8 cellular contexts compared by ENCODE assay signal in the genomic region with DNA sequence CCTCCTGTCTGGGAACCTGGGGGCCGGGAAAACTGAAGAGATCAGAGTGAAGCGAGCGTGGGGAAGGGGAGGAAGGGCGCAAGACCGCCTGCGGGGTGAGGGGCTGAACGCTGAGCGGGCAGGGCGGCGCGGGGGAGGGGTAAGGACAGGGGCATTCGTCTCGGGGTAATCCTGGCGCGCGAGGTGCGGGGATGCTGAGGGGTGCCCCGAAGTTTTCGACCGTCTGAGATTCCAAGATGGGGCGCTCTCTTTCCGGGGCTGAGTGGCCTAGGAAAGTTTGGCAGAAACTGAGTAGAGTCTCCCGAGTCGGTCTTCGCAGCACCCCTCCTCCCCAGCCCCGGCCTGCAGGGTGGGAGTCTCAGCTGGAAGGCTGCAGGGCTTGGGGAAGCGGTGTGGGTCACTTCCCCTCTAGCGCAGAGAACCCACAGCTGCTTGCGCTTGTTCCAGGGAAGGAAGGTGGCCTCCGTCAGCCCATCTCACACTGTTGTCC. TPM values are rescaled to one million over a fixed set of nuclear protein-coding genes. Genes with fewer than 3 reads are reported as not detected.
DNase-seq lines count a peak whose midpoint lies in the region; ATAC-seq, FAIRE-seq and TF ChIP-seq lines count a peak whose summit lies in the region.

No MANE protein-coding gene starts in this region.

- no peaks in the 10 kb centered on the region for H3K9me3 ChIP-seq in OCI-LY7 (ENCODE audit: low read length)

- peaks cover 41 to 45% of the 10 kb centered on the region in 2 donors for H3K4me1 Mint-ChIP-seq in effector memory CD8-positive, alpha-beta T cell (ENCODE audit: low read depth in 2 of 2)
- peaks cover 56% of the 10 kb centered on the region for H3K4me1 Mint-ChIP-seq in neural crest cell

- CTCF ChIA-PET in OCI-LY7 (lab: Charles Lee; ENCODE audit: unreplicated experiment) = no interaction called here

- BruUV-seq in OCI-LY7 (replicated peaks; lab: Mats Ljungman, UMichigan) = no TSS peak

- peak overlapping the region; percentile 65 to 86 for H3K27ac Mint-ChIP-seq in effector memory CD8-positive, alpha-beta T cell
- no peak overlapping the region for H3K27ac Mint-ChIP-seq in neural crest cell (ENCODE audit: unreplicated experiment)

- H4K20me1 ChIP-seq in OCI-LY7 (ENCODE audit: insufficient read depth, low read length) = peaks cover 5% of the 10 kb centered on the region; the same call in 1 of the 2 replicates

- no peaks in the 10 kb centered on the region for H3K27me3 Mint-ChIP-seq in effector memory CD8-positive, alpha-beta T cell
- peaks cover 62% of the 10 kb centered on the region for H3K27me3 Mint-ChIP-seq in neural crest cell (ENCODE audit: low read depth)

- ATAC-seq in effector memory CD8-positive, alpha-beta T cell (replicated peaks) = no peak
- ATAC-seq in HG02678 (IDR thresholded peaks at IDR 0.05; ENCODE audit: unreplicated experiment) (no peak), GM18858 (IDR thresholded peaks at IDR 0.05; ENCODE audit: unreplicated experiment) (no peak)

- peaks cover 33% of the 10 kb centered on the region for H3K36me3 ChIP-seq in OCI-LY7 (ENCODE audit: insufficient read depth, low read length)

- H3K9me2 ChIP-seq in OCI-LY7 (ENCODE audit: insufficient read depth, low read length) = no peaks in the 10 kb centered on the region

- peaks cover 55% of the 10 kb centered on the region for H3K36me3 Mint-ChIP-seq in effector memory CD8-positive, alpha-beta T cell (ENCODE audit: insufficient read depth)
- peaks cover 15% of the 10 kb centered on the region for H3K36me3 Mint-ChIP-seq in neural crest cell (ENCODE audit: low read depth)

- H3K9me3 Mint-ChIP-seq in effector memory CD8-positive, alpha-beta T cell = no peaks in the 10 kb centered on the region
- H3K9me3 Mint-ChIP-seq in neural crest cell = no peaks in the 10 kb centered on the region

- H3K4me3 ChIP-seq in OCI-LY7 (ENCODE audit: low read depth, low read length, poor library complexity, severe bottlenecking) = peak overlapping the region; percentile 68

- peak overlapping the region; percentile 80 for H3K4me2 ChIP-seq in OCI-LY7 (ENCODE audit: low read length)

- H3K27ac ChIP-seq in OCI-LY7 (ENCODE audit: low read depth, low read length, poor library complexity, severe bottlenecking) = peak overlapping the region; percentile 53

- POLR2A ChIA-PET in OCI-LY7 (lab: Charles Lee) = no interaction called here

- H3K79me2 ChIP-seq in OCI-LY7 (ENCODE audit: insufficient read depth, low read depth, low read length) = no peaks in the 10 kb centered on the region

- peak overlapping the region; percentile 53 for H2AFZ ChIP-seq in OCI-LY7 (ENCODE audit: low read length)

- H3K4me3 Mint-ChIP-seq in effector memory CD8-positive, alpha-beta T cell = peak overlapping the region; percentile 88 to 95
- H3K4me3 Mint-ChIP-seq in neural crest cell = peak overlapping the region; percentile 67

- intact Hi-C loops in OCI-LY7 (cut with micrococcal nuclease; ENCODE audit: unreplicated experiment) = loop anchor here (5.0 to 10.0 kb wide), 3 partner anchors 138 to 622 kb away; no protein-coding TSS in a partner anchor

- no peak for TF ChIP-seq CTCF in OCI-LY7 (conservative IDR thresholded peaks at IDR 0.05; ENCODE audit: low read length)
- no peak for TF ChIP-seq CTCF in neural crest cell (conservative IDR thresholded peaks at IDR 0.05)

- DNase-seq in GM18507 (ENCODE audit: extremely low spot score, insufficient read length, low read depth) (no peak), OCI-LY7 (ENCODE audit: low spot score) (peak; percentile 54), neural crest cell (ENCODE audit: low read depth, low spot score) (no peak), occipital lobe (lab: John Stamatoyannopoulos, UW) (no peak), HT-29 (ENCODE audit: low spot score) (no peak)
- DNase-seq in effector memory CD8-positive, alpha-beta T cell = no peak

- peaks cover 53% of the 10 kb centered on the region for H3K4me1 ChIP-seq in OCI-LY7 (ENCODE audit: insufficient read depth, low read length, poor library complexity, severe bottlenecking)

- FAIRE-seq in GM18507 (lab: Jason Lieb, UNC) = peak; percentile 12

RNA-seq across cellular contexts. Expression of a gene that starts 0.6 kb away (rescaled TPM):
- total RNA-seq in OCI-LY7 (2014; rRNA removed; shearing (Covaris generic)) = 1.7 and 3.1 TPM in 2 replicates
- total RNA-seq in OCI-LY7 (2022) (3.8 and 4.3 TPM in 2 replicates), neural crest cell (2.4 and 3.0 TPM in 2 replicates), occipital lobe (8.3 TPM)
- total RNA-seq in HT-29 (2014; rRNA removed; shearing (Covaris generic)) = 0.05 and 0.33 TPM in 2 replicates

RNA-seq across cellular contexts. Expression of a gene that starts 10.5 kb away (rescaled TPM):
- 4,732 and 5,467 TPM in 2 replicates for total RNA-seq in OCI-LY7 (2014; rRNA removed; shearing (Covaris generic))
- total RNA-seq in OCI-LY7 (2022) = 1,845 and 1,913 TPM in 2 replicates
- total RNA-seq in neural crest cell = 967 and 1,042 TPM in 2 replicates
- 4,341 TPM for total RNA-seq in occipital lobe
- total RNA-seq in HT-29 (2014; rRNA removed; shearing (Covaris generic)) = 1,500 and 1,729 TPM in 2 replicates
